17 cellular contexts compared by ENCODE assay signal in genomic region chr11:47317078-47317828, GRCh38. TPM values are rescaled to one million over a fixed set of nuclear protein-coding genes. Genes with fewer than 3 reads are reported as not detected.
DNase-seq lines count a peak whose midpoint lies in the region; ATAC-seq and TF ChIP-seq lines count a peak whose summit lies in the region.
"Had no signal": no experiment of that assay in that cellular context is flagged by ENCODE, and none has a peak within 500 bp of the region (broad histone marks: within the 10 kb centered on the region; RNA-seq: fewer than 3 reads in every experiment).

No MANE protein-coding gene starts in this region.

- no CpG with 5 or more reads among the region's 5 CpGs for WGBS in mesendoderm (ENCODE audit: extremely low coverage, insufficient coverage, low lambda C conversion rate)

- no peak overlapping the region for H2BK5ac ChIP-seq in mesendoderm (ENCODE audit: low read length)

- H3K79me1 ChIP-seq in mesendoderm (ENCODE audit: low read length) = no peaks in the 10 kb centered on the region

- no peak for TF ChIP-seq CTCF in activated B cell treated with CpG ODN at 0.5 μM for 24 hours (IDR thresholded peaks at IDR 0.05)
- TF ChIP-seq CTCF in Caco-2 (IDR thresholded peaks at IDR 0.05; ENCODE audit: insufficient read depth in 1 of 2, low read depth in 1 of 2, low read length in 1 of 2, severe bottlenecking in 1 of 2, unreplicated experiment in 1 of 2) = no peak

- no peak overlapping the region for H3K56ac ChIP-seq in mesendoderm (ENCODE audit: low read length)

- no peaks in the 10 kb centered on the region for H3K27me3 Mint-ChIP-seq in CD4-positive, alpha-beta memory T cell
- H3K27me3 Mint-ChIP-seq in activated B cell treated with CpG ODN at 0.5 μM for 24 hours (no peaks in the 10 kb centered on the region), Caco-2 (ENCODE audit: insufficient read depth, unreplicated experiment) (no peaks in the 10 kb centered on the region)

- no TSS peak for BruUV-seq in Caco-2 (replicated peaks; lab: Mats Ljungman, UMichigan)

- no peaks in the 10 kb centered on the region for H3K27me3 ChIP-seq in CD4-positive, alpha-beta memory T cell (ENCODE audit: insufficient read depth, low read length)
- H3K27me3 ChIP-seq in Caco-2 (replicated peaks; ENCODE audit: control insufficient read depth, insufficient read depth, low read length) (no peaks in the 10 kb centered on the region), mesendoderm (ENCODE audit: insufficient read depth, low read length, poor library complexity) (no peaks in the 10 kb centered on the region)
- H3K27me3 ChIP-seq: BLaER1 had no signal

- no peak overlapping the region for H2BK120ac ChIP-seq in mesendoderm (ENCODE audit: low read depth, low read length)

- H2AK5ac ChIP-seq in mesendoderm (ENCODE audit: low read length) = no peak overlapping the region

- no peak overlapping the region for H3K18ac ChIP-seq in mesendoderm (ENCODE audit: low read length)

- no peak overlapping the region for H3K4me3 ChIP-seq in CD4-positive, alpha-beta memory T cell (ENCODE audit: low read length in 2 of 2)
- H3K4me3 ChIP-seq in Caco-2 (ENCODE audit: low read depth, low read length) = no peak overlapping the region
- no peak overlapping the region for H3K4me3 ChIP-seq in mesendoderm (ENCODE audit: low read length)
- H3K4me3 ChIP-seq: BLaER1, HAP-1 had no signal

- H3K23ac ChIP-seq in mesendoderm (ENCODE audit: low read length) = no peak overlapping the region

- H3K4me1 ChIP-seq in CD4-positive, alpha-beta memory T cell (ENCODE audit: insufficient read depth, low read length) = no peaks in the 10 kb centered on the region
- H3K4me1 ChIP-seq in Caco-2 (no peaks in the 10 kb centered on the region), mesendoderm (ENCODE audit: control insufficient read depth, low read depth, low read length) (no peaks in the 10 kb centered on the region)
- H3K4me1 ChIP-seq: BLaER1, HAP-1 had no signal

- H3K9ac ChIP-seq in mesendoderm (ENCODE audit: low read length) = no peak overlapping the region
- H3K9ac ChIP-seq: BLaER1 had no signal

- H4K8ac ChIP-seq in mesendoderm (ENCODE audit: low read depth, low read length) = no peak overlapping the region

- no peaks in the 10 kb centered on the region for H3K79me2 ChIP-seq in mesendoderm (ENCODE audit: control insufficient read depth, insufficient read depth, low read length)

- H3K36me3 ChIP-seq in CD4-positive, alpha-beta memory T cell (ENCODE audit: insufficient read depth, low read length) = peaks cover 45% of the 10 kb centered on the region
- H3K36me3 ChIP-seq in Caco-2 (ENCODE audit: control insufficient read depth, insufficient read depth, low read length) (peaks cover 4% of the 10 kb centered on the region), mesendoderm (ENCODE audit: control insufficient read depth, insufficient read depth, low read length) (no peaks in the 10 kb centered on the region)

- POLR2A ChIA-PET in CD4-positive, alpha-beta memory T cell (lab: Charles Lee; ENCODE audit: partially characterized antibody) = no interaction called here
- POLR2A ChIA-PET in activated B cell treated with CpG ODN at 0.5 μM for 24 hours (lab: Charles Lee) (no interaction called here), Caco-2 (lab: Charles Lee) (no interaction called here)

- no peaks in the 10 kb centered on the region for H3K9me3 ChIP-seq in CD4-positive, alpha-beta memory T cell (ENCODE audit: control insufficient read depth in 1 of 2, low read length in 2 of 2)
- H3K9me3 ChIP-seq in Caco-2 = no peaks in the 10 kb centered on the region
- H3K9me3 ChIP-seq: BLaER1, HAP-1 had no signal

- no peak overlapping the region for H3K27ac ChIP-seq in CD4-positive, alpha-beta memory T cell (ENCODE audit: low read depth, low read length)
- H3K27ac ChIP-seq in mesendoderm (ENCODE audit: low read depth, low read length) = no peak overlapping the region
- H3K27ac ChIP-seq: BLaER1 had no signal

- H3K36me3 Mint-ChIP-seq in CD4-positive, alpha-beta memory T cell = peaks cover 43 to 56% of the 10 kb centered on the region in 2 donors
- H3K36me3 Mint-ChIP-seq in activated B cell treated with CpG ODN at 0.5 μM for 24 hours (ENCODE audit: low read depth) (peaks cover 57% of the 10 kb centered on the region), Caco-2 (ENCODE audit: insufficient read depth, unreplicated experiment) (peaks cover 51% of the 10 kb centered on the region)

- no peak overlapping the region for H2BK15ac ChIP-seq in mesendoderm (replicated peaks; ENCODE audit: low read depth)

- no peak for DNase-seq in CD4-positive, alpha-beta memory T cell
- no peak for DNase-seq in activated B cell treated with CpG ODN at 0.5 μM for 24 hours
- DNase-seq in foreskin melanocyte = no peak
- no peak for DNase-seq in Caco-2
- DNase-seq in mesendoderm = no peak
- no peak for DNase-seq in activated CD4-positive, alpha-beta T cell treated with anti-CD3 and anti-CD28 coated beads, Interleukin-2, amount 50 U/mL, for 4 hours
- DNase-seq: amniotic stem cell, EL, foreskin fibroblast had no signal

- H3K4me1 Mint-ChIP-seq in CD4-positive, alpha-beta memory T cell = peaks cover 0 to 4% (median 0%) of the 10 kb centered on the region in 4 donors
- peaks cover 14% of the 10 kb centered on the region for H3K4me1 Mint-ChIP-seq in activated B cell treated with CpG ODN at 0.5 μM for 24 hours
- H3K4me1 Mint-ChIP-seq in Caco-2 (ENCODE audit: low read depth, unreplicated experiment) = no peaks in the 10 kb centered on the region

- no peak overlapping the region for H4K5ac ChIP-seq in mesendoderm (ENCODE audit: low read length)

- CTCF ChIA-PET in CD4-positive, alpha-beta memory T cell (lab: Charles Lee; ENCODE audit: partially characterized antibody) = interaction anchor here (0.7 to 1.9 kb wide), 2 partner anchors 57 to 172 kb away, joined by 3 to 4 read pairs; no protein-coding TSS in a partner anchor
- CTCF ChIA-PET in activated B cell treated with CpG ODN at 0.5 μM for 24 hours (lab: Charles Lee) (no interaction called here), Caco-2 (lab: Charles Lee) (no interaction called here)

- no peak overlapping the region for H3K4ac ChIP-seq in mesendoderm (ENCODE audit: low read depth, low read length)

- peak; percentile 71 for ATAC-seq in GM18867 (IDR thresholded peaks at IDR 0.05; ENCODE audit: unreplicated experiment)
- ATAC-seq in HG02870 (IDR thresholded peaks at IDR 0.05; ENCODE audit: unreplicated experiment) = peak; percentile 72
- no peak for ATAC-seq in activated B cell treated with CpG ODN at 0.5 μM for 24 hours (ENCODE audit: low read depth)
- ATAC-seq: Panc1 had no signal

- no peak overlapping the region for H3K4me2 ChIP-seq in mesendoderm (ENCODE audit: low read length)
- H3K4me2 ChIP-seq: BLaER1 had no signal

- no peaks in the 10 kb centered on the region for H3K9me3 Mint-ChIP-seq in CD4-positive, alpha-beta memory T cell
- H3K9me3 Mint-ChIP-seq in activated B cell treated with CpG ODN at 0.5 μM for 24 hours (no peaks in the 10 kb centered on the region), Caco-2 (ENCODE audit: unreplicated experiment) (no peaks in the 10 kb centered on the region)

- intact Hi-C loops in CD4-positive, alpha-beta memory T cell (cut with micrococcal nuclease) = no loop called here
- intact Hi-C loops in activated B cell treated with CpG ODN at 0.5 μM for 24 hours (cut with micrococcal nuclease) = no loop called here
- intact Hi-C loops in Caco-2 (cut with micrococcal nuclease; ENCODE audit: unreplicated experiment) = no loop called here

- H3K4me3 Mint-ChIP-seq in CD4-positive, alpha-beta memory T cell = no peak overlapping the region
- H3K4me3 Mint-ChIP-seq in activated B cell treated with CpG ODN at 0.5 μM for 24 hours (no peak overlapping the region), Caco-2 (ENCODE audit: unreplicated experiment) (no peak overlapping the region)

- peak overlapping the region in 5 of 7 donors; percentile 12 to 82 (median 24) for H3K27ac Mint-ChIP-seq in CD4-positive, alpha-beta memory T cell
- peak overlapping the region; percentile 3 for H3K27ac Mint-ChIP-seq in activated B cell treated with CpG ODN at 0.5 μM for 24 hours
- no peak overlapping the region for H3K27ac Mint-ChIP-seq in Caco-2 (ENCODE audit: unreplicated experiment)

RNA-seq across cellular contexts. Expression of gene MYBPC3, which starts 35.2 kb away (rescaled TPM):
- total RNA-seq in CD4-positive, alpha-beta memory T cell = not detected
- not detected for polyA plus RNA-seq in CD4-positive, alpha-beta memory T cell
- total RNA-seq in activated B cell treated with CpG ODN at 0.5 μM for 24 hours (0.46 and 0.69 TPM in 2 replicates), Caco-2 (2022) (not detected in 2 replicates)
- polyA plus RNA-seq in mesendoderm (2013, experiment 1 of 2) = not detected
- not detected for polyA plus RNA-seq in mesendoderm (2013, experiment 2 of 2)
- total RNA-seq: dermis microvascular lymphatic vessel endothelial cell; pulmonary artery endothelial cell; T-helper 1 cell treated with Interleukin-12 subunit alpha and Interleukin-12 subunit beta and Interleukin-4 antibody, amounts not matched to agents 30 ng/mL and 1 ng/mL, for 36 hours had no signal

RNA-seq across cellular contexts. Expression of gene MADD, which starts 47.3 kb away (rescaled TPM):
- 100 to 1,000 TPM; 118 to 119 TPM for total RNA-seq in CD4-positive, alpha-beta memory T cell
- polyA plus RNA-seq in CD4-positive, alpha-beta memory T cell = 10 to 100 TPM; 19.3 to 32.4 TPM
- total RNA-seq in activated B cell treated with CpG ODN at 0.5 μM for 24 hours (60.9 and 86.9 TPM in 2 replicates), Caco-2 (2022) (63.8 and 65.9 TPM in 2 replicates)
- polyA plus RNA-seq in mesendoderm (2013, experiment 1 of 2) = 11.0 TPM
- 10.4 TPM for polyA plus RNA-seq in mesendoderm (2013, experiment 2 of 2)

RNA-seq across cellular contexts. Expression of gene NR1H3, which starts 59.5 kb away (rescaled TPM):
- total RNA-seq in CD4-positive, alpha-beta memory T cell = 10 to 100 TPM; 17.8 to 20.0 TPM
- 1 to 10 TPM; 3.3 to 7.8 TPM for polyA plus RNA-seq in CD4-positive, alpha-beta memory T cell
- total RNA-seq in activated B cell treated with CpG ODN at 0.5 μM for 24 hours = 3.9 and 4.9 TPM in 2 replicates
- total RNA-seq in Caco-2 (2022) = 40.8 and 44.8 TPM in 2 replicates
- polyA plus RNA-seq in mesendoderm (2013, experiment 1 of 2) = 9.3 TPM
- polyA plus RNA-seq in mesendoderm (2013, experiment 2 of 2) = 9.5 TPM
